In genomic region chr1:228968841-228969606, GRCh38 we compare ENCODE assay signal across 25 cellular contexts.
DNase-seq lines count a peak whose midpoint lies in the region; ATAC-seq and TF ChIP-seq lines count a peak whose summit lies in the region.
"Had no signal": no experiment of that assay in that cellular context is flagged by ENCODE, and none has a peak within 500 bp of the region (broad histone marks: within the 10 kb centered on the region; RNA-seq: fewer than 3 reads in every experiment).

No MANE protein-coding gene starts in this region.

- peak overlapping the region; percentile 21 for H3K4me3 ChIP-seq in choroid plexus epithelial cell (ENCODE audit: low read depth, low read length)
- H3K4me3 ChIP-seq in tibial nerve, result no peak overlapping the region
- H3K4me3 ChIP-seq: HAP-1, left ventricle myocardium inferior, transverse colon had no signal

- peak overlapping the region in 2 of 3 experiments; percentile 19 to 86; a peak in 4 of 7 replicates for H3K27ac Mint-ChIP-seq in H9
- H3K27ac Mint-ChIP-seq: activated CD4-positive, alpha-beta T cell treated with anti-CD3 and anti-CD28 coated beads, Interleukin-2, amount 10 ng/mL, durations not matched to agents 24 days and 14 days; CD4-positive, alpha-beta memory T cell; naive thymus-derived CD4-positive, alpha-beta T cell had no signal

- peaks cover 28 to 37% of the 10 kb centered on the region in 2 experiments for H3K4me1 Mint-ChIP-seq in H9
- H3K4me1 Mint-ChIP-seq: activated CD4-positive, alpha-beta T cell treated with anti-CD3 and anti-CD28 coated beads, Interleukin-2, amount 10 ng/mL, durations not matched to agents 24 days and 14 days; naive thymus-derived CD4-positive, alpha-beta T cell had no signal

- no peak overlapping the region for H3K4me3 Mint-ChIP-seq in H9
- H3K4me3 Mint-ChIP-seq: activated CD4-positive, alpha-beta T cell treated with anti-CD3 and anti-CD28 coated beads, Interleukin-2, amount 10 ng/mL, durations not matched to agents 24 days and 14 days; CD4-positive, alpha-beta memory T cell; naive thymus-derived CD4-positive, alpha-beta T cell had no signal

- no peaks in the 10 kb centered on the region for H3K79me1 ChIP-seq in H9 (ENCODE audit: insufficient read depth, low read depth, low read length, poor library complexity, severe bottlenecking)

- H4K8ac ChIP-seq in H9 (replicated peaks; ENCODE audit: insufficient read length, low read depth, low read length), result no peak overlapping the region

- H3K23me2 ChIP-seq in H9 (ENCODE audit: insufficient read length, low read depth, low read length, poor library complexity, severe bottlenecking), result no peaks in the 10 kb centered on the region

- peak overlapping the region; percentile 51 for H3K18ac ChIP-seq in H9 (ENCODE audit: insufficient read length, low read depth, low read length)

- TF ChIP-seq EP300 in tibial nerve (IDR thresholded peaks at IDR 0.05), result no peak

- H3K36me3 Mint-ChIP-seq in H9 (ENCODE audit: insufficient read depth in 1 of 3, low read depth in 3 of 3), result no peaks in the 10 kb centered on the region
- H3K36me3 Mint-ChIP-seq: CD4-positive, alpha-beta memory T cell; naive thymus-derived CD4-positive, alpha-beta T cell had no signal

- H3K27ac ChIP-seq in H9 (ENCODE audit: insufficient read length, low read depth, low read length), result no peak overlapping the region
- no peak overlapping the region for H3K27ac ChIP-seq in tibial nerve
- H3K27ac ChIP-seq: epithelial cell of prostate, KMS-11, left ventricle myocardium inferior, transverse colon had no signal

- H3K23ac ChIP-seq in H9 (ENCODE audit: insufficient read length, low read depth, low read length), result no peak overlapping the region

- H3K9ac ChIP-seq in H9 (ENCODE audit: extremely low read depth, insufficient read length, low read length), result no peak overlapping the region
- H3K9ac ChIP-seq: KMS-11 had no signal

- DNase-seq in H9, result no peak
- DNase-seq in choroid plexus epithelial cell (ENCODE audit: low read depth), result no peak
- DNase-seq in medulla oblongata (ENCODE audit: extremely low spot score), result peak; percentile 76
- DNase-seq in pons (ENCODE audit: low spot score), result peak; percentile 61
- no peak for DNase-seq in H4 (ENCODE audit: low spot score)
- DNase-seq in islet precursor cell, result no peak
- DNase-seq in tibial nerve (ENCODE audit: low spot score in 2 of 2), result no peak
- DNase-seq: activated CD4-positive, alpha-beta T cell treated with anti-CD3 and anti-CD28 coated beads, Interleukin-2, amount 10 ng/mL, durations not matched to agents 24 days and 14 days; activated CD8-positive, alpha-beta memory T cell treated with anti-CD3 and anti-CD28 coated beads, Interleukin-2, amount 50 U/mL, for 4 hours; activated gamma-delta T cell treated with Interleukin-2 at 50 U/mL for 16 hours; aorta; CD4-positive, alpha-beta memory T cell; cortex of kidney; DMS79; foreskin melanocyte; left ventricle myocardium inferior; naive thymus-derived CD4-positive, alpha-beta T cell; NCI-H2081 treated with DMSO at 0.1 percent for 48 hours; NCI-H510A treated with DMSO at 0.1 percent for 48 hours; stimulated activated CD4-positive, alpha-beta T cell treated with anti-CD3 and anti-CD28 coated beads, Interleukin-12 subunit alpha, Interleukin-12 subunit beta, amount 100 ng/mL, for 4 hours; transverse colon had no signal

- peaks cover 4% of the 10 kb centered on the region; the same call in 1 of the 2 replicates for H3K27me3 Mint-ChIP-seq in H9 (ENCODE audit: low read depth)
- H3K27me3 Mint-ChIP-seq: CD4-positive, alpha-beta memory T cell had no signal

- TF ChIP-seq POLR2A in tibial nerve (IDR thresholded peaks at IDR 0.05), result no peak

- no peak overlapping the region for H2BK20ac ChIP-seq in H9 (ENCODE audit: low read depth, low read length, poor library complexity, severe bottlenecking)

- no peak overlapping the region for H2AK5ac ChIP-seq in H9 (ENCODE audit: insufficient read length, low read length)

- H2BK5ac ChIP-seq in H9 (ENCODE audit: insufficient read length, low read length), result no peak overlapping the region

- no peaks in the 10 kb centered on the region for H4K20me1 ChIP-seq in H9 (ENCODE audit: control insufficient read depth, insufficient read depth, insufficient read length)

- H2BK12ac ChIP-seq in H9 (ENCODE audit: insufficient read length, low read depth, low read length), result no peak overlapping the region

- no peaks in the 10 kb centered on the region; the same call in 1 of the 2 replicates for H3K4me1 ChIP-seq in H9 (ENCODE audit: insufficient read depth, low read length)
- H3K4me1 ChIP-seq in tibial nerve, result peaks cover 0 to 11% (median 6%) of the 10 kb centered on the region in 4 donors
- H3K4me1 ChIP-seq: HAP-1 had no signal

- no peak overlapping the region for H3T11ph ChIP-seq in H9 (ENCODE audit: low read length)

- no peak overlapping the region for H3K4me2 ChIP-seq in H9 (ENCODE audit: insufficient read depth, insufficient read length, low read length)
- H3K4me2 ChIP-seq: KMS-11 had no signal

- H2AFZ ChIP-seq in H9 (ENCODE audit: low read length), result no peak overlapping the region

- H4K5ac ChIP-seq in H9 (ENCODE audit: insufficient read length, low read depth, low read length), result no peak overlapping the region

- no peaks in the 10 kb centered on the region for H3K27me3 ChIP-seq in H9 (ENCODE audit: insufficient read depth, low read length)
- no peaks in the 10 kb centered on the region for H3K27me3 ChIP-seq in tibial nerve
- H3K27me3 ChIP-seq: transverse colon had no signal

- no peaks in the 10 kb centered on the region for H3K36me3 ChIP-seq in tibial nerve
- H3K36me3 ChIP-seq: HAP-1, left ventricle myocardium inferior, transverse colon had no signal

- no peak for ATAC-seq in HG02970 (IDR thresholded peaks at IDR 0.05; ENCODE audit: low FRiP score, unreplicated experiment)
- ATAC-seq: naive thymus-derived CD4-positive, alpha-beta T cell had no signal

- H3K9me3 Mint-ChIP-seq in H9, result no peaks in the 10 kb centered on the region
- H3K9me3 Mint-ChIP-seq: activated CD4-positive, alpha-beta T cell treated with anti-CD3 and anti-CD28 coated beads, Interleukin-2, amount 10 ng/mL, durations not matched to agents 24 days and 14 days; CD4-positive, alpha-beta memory T cell; naive thymus-derived CD4-positive, alpha-beta T cell had no signal

- H3K9me3 ChIP-seq in H9 (ENCODE audit: control insufficient read depth, low read depth, low read length) (no peaks in the 10 kb centered on the region), tibial nerve (no peaks in the 10 kb centered on the region)
- H3K9me3 ChIP-seq: HAP-1, left ventricle myocardium inferior, transverse colon had no signal

- no CpG with 5 or more reads among the region's 17 CpGs for WGBS in H9 (ENCODE audit: extremely low coverage, insufficient read length, low lambda C conversion rate)
- 61 to 63% methylated on average over 17 of the region's 17 CpGs for WGBS in tibial nerve, 2 donors

- no peak overlapping the region for H4K91ac ChIP-seq in H9 (ENCODE audit: insufficient read length, low read depth, low read length)

- no peak overlapping the region for H2BK120ac ChIP-seq in H9 (ENCODE audit: low read depth, low read length, poor library complexity, severe bottlenecking)

- no peak for TF ChIP-seq CTCF in H9 (conservative IDR thresholded peaks at IDR 0.05)
- TF ChIP-seq CTCF in choroid plexus epithelial cell (conservative IDR thresholded peaks at IDR 0.05; ENCODE audit: low read depth, low read length), result no peak
- no peak for TF ChIP-seq CTCF in tibial nerve (IDR thresholded peaks at IDR 0.05)

- no peak overlapping the region for H3K4ac ChIP-seq in H9 (ENCODE audit: low read depth, low read length)

- no peaks in the 10 kb centered on the region for H3K79me2 ChIP-seq in H9 (ENCODE audit: insufficient read depth, low read length)

- H2BK15ac ChIP-seq in H9 (ENCODE audit: low read depth, low read length), result no peak overlapping the region

- H3K14ac ChIP-seq in H9 (ENCODE audit: insufficient read depth, low read length), result no peak overlapping the region; the same call in 1 of the 2 replicates

- no peak overlapping the region for H3K56ac ChIP-seq in H9 (ENCODE audit: insufficient read length, low read depth, low read length)

Comparison
In these comparisons a context has a peak if more than half of its experiments do, and no peak if none do; other contexts are left out.
1. DNase-seq: peak in medulla oblongata (single experiment) and pons (single experiment); none in H9 (single experiment), choroid plexus epithelial cell (single experiment), H4 (single experiment), islet precursor cell (single experiment) and tibial nerve (0 of 2).